In genomic region chr11:5564259-5565019, GRCh38 we compare ENCODE assay signal across 21 cellular contexts. TPM values are rescaled to one million over a fixed set of nuclear protein-coding genes. Genes with fewer than 3 reads are reported as not detected.
A peak's percentile ranks its signal among the peaks of the same experiment; 100 is the strongest.
DNase-seq lines count a peak whose midpoint lies in the region; ATAC-seq, FAIRE-seq and TF ChIP-seq lines count a peak whose summit lies in the region.
"Had no signal": no experiment of that assay in that cellular context is flagged by ENCODE, and none has a peak within 500 bp of the region (broad histone marks: within the 10 kb centered on the region; RNA-seq: fewer than 3 reads in every experiment).

No MANE protein-coding gene starts in this region.

- no peaks in the 10 kb centered on the region for H3K9me3 ChIP-seq in pancreas
- no peaks in the 10 kb centered on the region for H3K9me3 ChIP-seq in lower lobe of right lung
- H3K9me3 ChIP-seq: spleen had no signal

- H3K4me1 Mint-ChIP-seq in HFFc6 (ENCODE audit: low read depth), result peaks cover 10% of the 10 kb centered on the region

- no peak overlapping the region for H3K4me3 Mint-ChIP-seq in HFFc6
- H3K4me3 Mint-ChIP-seq: IgD-negative memory B cell, T-cell had no signal

- 72 to 85% methylated on average over 1 of the region's 1 CpG for WGBS in pancreas, 2 donors

- DNase-seq in AML-193 (lab: John Stamatoyannopoulos, UW) (peak; percentile 74 to 78), HFFc6 (peak; percentile 6), RCC 7860 (ENCODE audit: low spot score) (peak; percentile 57), epithelial cell of proximal tubule (ENCODE audit: low read depth) (peak; percentile 60), pancreas (no peak), lower lobe of right lung (no peak), superior temporal gyrus (ENCODE audit: extremely low spot score) (no peak), iPS-NIHi11 (ENCODE audit: low spot score) (no peak)
- DNase-seq: activated CD4-positive, CD25-positive, alpha-beta regulatory T cell treated with anti-CD3 and anti-CD28 coated beads, Interleukin-2, amount 50 U/mL, for 72 hours; activated naive CD4-positive, alpha-beta T cell treated with anti-CD3 and anti-CD28 coated beads, Interleukin-2, amount 50 U/mL, for 16 hours; central memory CD4-positive, alpha-beta T cell; kidney; NCI-H146; spleen; T-cell had no signal

- H3K4me1 ChIP-seq in pancreas (no peaks in the 10 kb centered on the region), lower lobe of right lung (no peaks in the 10 kb centered on the region)
- H3K4me1 ChIP-seq: spleen had no signal

- no peaks in the 10 kb centered on the region for H3K27me3 ChIP-seq in pancreas
- H3K27me3 ChIP-seq in lower lobe of right lung (ENCODE audit: low read depth), result no peaks in the 10 kb centered on the region
- H3K27me3 ChIP-seq: BLaER1, spleen had no signal

- H3K4me3 ChIP-seq in epithelial cell of proximal tubule (ENCODE audit: low read depth, low read length) (no peak overlapping the region), pancreas (no peak overlapping the region), lower lobe of right lung (no peak overlapping the region)
- H3K4me3 ChIP-seq: BLaER1, spleen had no signal

- TF ChIP-seq CTCF in HFFc6 (IDR thresholded peaks at IDR 0.05), result no peak
- TF ChIP-seq CTCF in epithelial cell of proximal tubule (conservative IDR thresholded peaks at IDR 0.05; ENCODE audit: low read depth, low read length), result no peak
- no peak for TF ChIP-seq CTCF in pancreas (IDR thresholded peaks at IDR 0.05)
- no peak for TF ChIP-seq CTCF in lower lobe of right lung (IDR thresholded peaks at IDR 0.05)

- intact Hi-C loops in pancreas (cut with DNase I), result no loop called here
- intact Hi-C loops in lower lobe of right lung (cut with DNase I), result no loop called here

- FAIRE-seq in RCC 7860 (lab: Jason Lieb, UNC) (no peak), pancreas (lab: Jason Lieb, UNC) (no peak)
- FAIRE-seq: endometrium, H1, kidney had no signal

- no peak for ATAC-seq in pancreas
- no peak for ATAC-seq in lower lobe of right lung
- ATAC-seq: T-cell had no signal

- H3K27ac ChIP-seq in pancreas (no peak overlapping the region), lower lobe of right lung (no peak overlapping the region)
- H3K27ac ChIP-seq: BLaER1, spleen had no signal

- H3K36me3 ChIP-seq in pancreas (no peaks in the 10 kb centered on the region), lower lobe of right lung (no peaks in the 10 kb centered on the region)
- H3K36me3 ChIP-seq: BLaER1, spleen had no signal

- no peaks in the 10 kb centered on the region for H3K36me3 Mint-ChIP-seq in HFFc6 (ENCODE audit: low read depth)
- H3K36me3 Mint-ChIP-seq: IgD-negative memory B cell had no signal

- no peaks in the 10 kb centered on the region for H3K27me3 Mint-ChIP-seq in HFFc6 (ENCODE audit: insufficient read depth)

- no peaks in the 10 kb centered on the region for H3K9me3 Mint-ChIP-seq in HFFc6

- no peak overlapping the region for H3K27ac Mint-ChIP-seq in HFFc6
- H3K27ac Mint-ChIP-seq: IgD-negative memory B cell, T-cell had no signal

RNA-seq across cellular contexts. Expression of gene OR52H1, which starts 16.1 kb away (rescaled TPM):
- not detected for total RNA-seq in HFFc6 (2021; fragmentation: NEBNext Ultra II Directional; extraction: Animal tissue kit (Norgen Biotek cat#: 25700))
- total RNA-seq in epithelial cell of proximal tubule (not detected in 2 replicates), pancreas (under 1 TPM in 4 of 6 donors, not detected in 2; 0.17 to 0.31 (median 0.25) TPM), lower lobe of right lung (0.35 TPM)
- polyA plus RNA-seq in pancreas, result not detected
- total RNA-seq: H1, NCI-H460, osteocyte had no signal
- polyA plus RNA-seq: IgD-negative memory B cell, spleen had no signal

RNA-seq across cellular contexts. Expression of gene OR52B6, which starts 16.2 kb away (rescaled TPM):
- total RNA-seq in HFFc6 (2021; fragmentation: NEBNext Ultra II Directional; extraction: Animal tissue kit (Norgen Biotek cat#: 25700)), result not detected
- total RNA-seq in epithelial cell of proximal tubule (not detected in 2 replicates), pancreas (not detected), lower lobe of right lung (not detected)
- not detected for polyA plus RNA-seq in pancreas
- total RNA-seq: H1, kidney, NCI-H460, osteocyte, spleen, T-cell had no signal
- polyA plus RNA-seq: H1, IgD-negative memory B cell, spleen had no signal

RNA-seq across cellular contexts. Expression of gene TRIM6, which starts 32.0 kb away (rescaled TPM):
- 1 to 10 TPM; 4.0 to 9.0 (median 6.6) TPM for total RNA-seq in HFFc6 (2021; fragmentation: NEBNext Ultra II Directional; extraction: Animal tissue kit (Norgen Biotek cat#: 25700))
- 1.4 and 6.3 TPM in 2 replicates for total RNA-seq in epithelial cell of proximal tubule
- total RNA-seq in pancreas, result 1 to 10 TPM in 4 of 6 donors, under 1 TPM in 2; 0.76 to 1.7 (median 1.4) TPM
- 1 to 10 TPM; 1.1 to 1.7 TPM for polyA plus RNA-seq in pancreas
- 3.7 TPM for total RNA-seq in lower lobe of right lung
- polyA plus RNA-seq: IgD-negative memory B cell had no signal

RNA-seq across cellular contexts. Expression of gene UBQLNL, which starts 47.9 kb away (rescaled TPM):
- total RNA-seq in HFFc6 (2021; fragmentation: NEBNext Ultra II Directional; extraction: Animal tissue kit (Norgen Biotek cat#: 25700)), result under 1 TPM in 5 of 6 experiments, not detected in 1; 0.07 to 0.17 (median 0.11) TPM
- total RNA-seq in epithelial cell of proximal tubule, result 0.06 TPM in 1 of 2 replicates, not detected in the other
- total RNA-seq in pancreas, result under 1 TPM; 0.09 to 0.53 (median 0.23) TPM
- 1 to 10 TPM in 1 of 2 donors, under 1 TPM in 1; 0.53 to 1.0 TPM for polyA plus RNA-seq in pancreas
- total RNA-seq in lower lobe of right lung, result 1.1 TPM
- total RNA-seq: H1, NCI-H460 had no signal
- polyA plus RNA-seq: IgD-negative memory B cell had no signal

RNA-seq across cellular contexts. Expression of gene UBQLN3, which starts 54.7 kb away (rescaled TPM):
- not detected for total RNA-seq in HFFc6 (2021; fragmentation: NEBNext Ultra II Directional; extraction: Animal tissue kit (Norgen Biotek cat#: 25700))
- not detected in 2 replicates for total RNA-seq in epithelial cell of proximal tubule
- total RNA-seq in pancreas, result under 1 TPM in 3 of 6 donors, not detected in 3; 0.18 to 0.31 (median 0.22) TPM
- not detected for polyA plus RNA-seq in pancreas
- 0.50 TPM for total RNA-seq in lower lobe of right lung
- total RNA-seq: H1, NCI-H460, osteocyte had no signal
- polyA plus RNA-seq: H1, IgD-negative memory B cell, spleen had no signal

Comparison
In these comparisons a context has a peak if more than half of its experiments do, and no peak if none do; other contexts are left out.
1. DNase-seq: peak in AML-193 (2 of 2), HFFc6 (single experiment), RCC 7860 (single experiment) and epithelial cell of proximal tubule (single experiment); none in pancreas (0 of 6), lower lobe of right lung (single experiment), superior temporal gyrus (single experiment) and iPS-NIHi11 (single experiment).